ENCODE assay signal across 4 cellular contexts in genomic region chr10:13016413-13016812, GRCh38.
A peak's percentile ranks its signal among the peaks of the same experiment; 100 is the strongest.
TF ChIP-seq lines count a peak whose summit lies in the region.

No MANE protein-coding gene starts in this region.

TF ChIP-seq in liver, 16 proteins besides CTCF, POLR2A, EP300 and RAD21:
- TF ChIP-seq REST (IDR thresholded peaks at IDR 0.05), result no peak
- TF ChIP-seq NR2F2 (IDR thresholded peaks at IDR 0.05), result peak; percentile 67
- no peak for TF ChIP-seq HNF4A (conservative IDR thresholded peaks at IDR 0.05)
- TF ChIP-seq YY1 (IDR thresholded peaks at IDR 0.05), result no peak
- no peak for TF ChIP-seq RXRA (IDR thresholded peaks at IDR 0.05)
- TF ChIP-seq FOXA2 (IDR thresholded peaks at IDR 0.05), result no peak

TF ChIP-seq in HepG2, 621 proteins besides CTCF, POLR2A, EP300 and RAD21:
- TF ChIP-seq IKZF1 (IDR thresholded peaks at IDR 0.05) (no peak), WIZ (CRISPR knock-in tag; IDR thresholded peaks at IDR 0.05) (no peak), CEBPZ (IDR thresholded peaks at IDR 0.05; ENCODE audit: low read length) (no peak), PCBP1 (IDR thresholded peaks at IDR 0.05; ENCODE audit: borderline replicate concordance, low read depth, low read length) (no peak), MLX (CRISPR knock-in tag; IDR thresholded peaks at IDR 0.05) (no peak), SALL2 (CRISPR knock-in tag; IDR thresholded peaks at IDR 0.05) (no peak), ZSCAN12 (CRISPR knock-in tag; IDR thresholded peaks at IDR 0.05) (no peak), ZNF589 (CRISPR knock-in tag; conservative IDR thresholded peaks at IDR 0.05) (no peak), NCOR1 (IDR thresholded peaks at IDR 0.05; ENCODE audit: borderline replicate concordance, low read length) (no peak)

TF ChIP-seq in endothelial cell of umbilical vein, 7 proteins besides CTCF, POLR2A, EP300 and RAD21:
- TF ChIP-seq JUN (IDR thresholded peaks at IDR 0.05; ENCODE audit: borderline replicate concordance, insufficient read depth, insufficient read length, low read depth) (no peak), MYC (IDR thresholded peaks at IDR 0.05; ENCODE audit: low read depth, low read length) (no peak), EZH2 (IDR thresholded peaks at IDR 0.05; ENCODE audit: borderline replicate concordance, low read depth, low read length, severe bottlenecking) (no peak), GATA2 (IDR thresholded peaks at IDR 0.05; ENCODE audit: insufficient read depth, insufficient read length, low read depth, low read length) (peak; percentile 68), POLR2AphosphoS5 (IDR thresholded peaks at IDR 0.05; ENCODE audit: insufficient read depth, low read depth, low read length) (no peak)
TF ChIP-seq in endothelial cell of umbilical vein: peak in this region for 1.

TF ChIP-seq in SK-N-SH, 30 proteins besides CTCF, POLR2A, EP300 and RAD21:
- TF ChIP-seq IRF3 (IDR thresholded peaks at IDR 0.05; ENCODE audit: low read depth, low read length), result no peak
- no peak for TF ChIP-seq SIN3A (IDR thresholded peaks at IDR 0.05; ENCODE audit: borderline replicate concordance, low read depth, low read length)
- no peak for TF ChIP-seq RCOR1 (IDR thresholded peaks at IDR 0.05; ENCODE audit: low read length)
- no peak for TF ChIP-seq FOXM1 (IDR thresholded peaks at IDR 0.05; ENCODE audit: low read depth)
- TF ChIP-seq REST (IDR thresholded peaks at IDR 0.05; ENCODE audit: low read depth, low read length), result no peak
- no peak for TF ChIP-seq ZBTB33 (IDR thresholded peaks at IDR 0.05; ENCODE audit: borderline replicate concordance, low read depth)
- TF ChIP-seq NFIC (IDR thresholded peaks at IDR 0.05; ENCODE audit: borderline replicate concordance), result no peak
- TF ChIP-seq YY1 (IDR thresholded peaks at IDR 0.05; ENCODE audit: low read depth), result no peak
- no peak for TF ChIP-seq EZH2phosphoT487 (IDR thresholded peaks at IDR 0.05; ENCODE audit: borderline replicate concordance, low read depth)
- TF ChIP-seq NRF1 (IDR thresholded peaks at IDR 0.05; ENCODE audit: low read depth, low read length), result no peak
- no peak for TF ChIP-seq CHD2 (IDR thresholded peaks at IDR 0.05; ENCODE audit: low read length, partially characterized antibody)
- no peak for TF ChIP-seq TCF12 (IDR thresholded peaks at IDR 0.05)
- TF ChIP-seq USF1 (IDR thresholded peaks at IDR 0.05; ENCODE audit: borderline replicate concordance, low read depth), result no peak
- TF ChIP-seq MEF2A (IDR thresholded peaks at IDR 0.05; ENCODE audit: borderline replicate concordance, low read depth), result no peak
- TF ChIP-seq JUND (IDR thresholded peaks at IDR 0.05), result no peak
TF ChIP-seq in SK-N-SH: peak in this region for 0.
